ENCODE assay signal across 1 cellular context in genomic region chrX:10208281-10208856, GRCh38.
TF ChIP-seq lines count a peak whose summit lies in the region.

No MANE protein-coding gene starts in this region.

TF ChIP-seq in H1, 55 proteins besides CTCF, POLR2A, EP300 and RAD21:
- TF ChIP-seq MAFK (IDR thresholded peaks at IDR 0.05; ENCODE audit: low read depth, low read length) (no peak), SP1 (IDR thresholded peaks at IDR 0.05; ENCODE audit: low read depth, low read length) (no peak), TBP (IDR thresholded peaks at IDR 0.05; ENCODE audit: low read depth, low read length) (no peak), SIX5 (IDR thresholded peaks at IDR 0.05; ENCODE audit: low read depth, low read length) (no peak), JUN (IDR thresholded peaks at IDR 0.05; ENCODE audit: low read depth, low read length) (no peak), CBX8 (IDR thresholded peaks at IDR 0.05; ENCODE audit: borderline replicate concordance, low read depth, low read length) (no peak), RFX5 (IDR thresholded peaks at IDR 0.05; ENCODE audit: borderline replicate concordance, low read depth, low read length) (no peak), HDAC2 (IDR thresholded peaks at IDR 0.05; ENCODE audit: borderline replicate concordance in 1 of 2, low read depth in 2 of 2, low read length in 2 of 2) (no peak), FOSL1 (IDR thresholded peaks at IDR 0.05; ENCODE audit: insufficient read depth, low read depth, low read length) (no peak), ATF2 (IDR thresholded peaks at IDR 0.05; ENCODE audit: low read length) (no peak), POLR2AphosphoS5 (IDR thresholded peaks at IDR 0.05; ENCODE audit: low read depth, low read length) (no peak), TAF1 (IDR thresholded peaks at IDR 0.05; ENCODE audit: low read depth, low read length) (no peak)
